In the genomic region with DNA sequence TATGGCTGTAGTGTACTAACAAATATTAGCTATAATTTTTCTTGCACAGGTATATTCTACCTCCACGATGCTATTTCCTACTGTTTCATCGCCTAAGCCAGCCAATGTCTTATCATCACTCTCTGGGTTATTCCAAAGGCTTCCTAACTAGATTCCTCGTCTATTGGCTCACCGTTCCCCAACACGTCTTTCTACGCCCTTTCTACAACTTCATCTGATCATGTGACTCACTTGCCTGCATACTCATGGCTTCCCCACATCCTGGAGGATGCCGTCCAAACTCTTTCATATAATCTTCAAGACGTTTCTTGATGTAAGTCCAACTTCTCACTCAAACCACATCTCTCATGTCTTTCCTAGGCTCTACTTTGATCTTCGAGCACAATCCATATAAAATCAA, we compare ENCODE assay signal across 27 cellular contexts.
DNase-seq lines count a peak whose midpoint lies in the region; ATAC-seq, FAIRE-seq and TF ChIP-seq lines count a peak whose summit lies in the region.
"Had no signal": no experiment of that assay in that cellular context is flagged by ENCODE, and none has a peak within 500 bp of the region (broad histone marks: within the 10 kb centered on the region; RNA-seq: fewer than 3 reads in every experiment).

No MANE protein-coding gene starts in this region.

- H3K36me3 Mint-ChIP-seq in Calu3 (ENCODE audit: insufficient read depth, unreplicated experiment): no peaks in the 10 kb centered on the region
- H3K36me3 Mint-ChIP-seq: memory B cell had no signal

- CTCF ChIA-PET in Calu3 (lab: Charles Lee): interaction anchor here (0.9 kb wide), 1 partner anchor 10 kb away, joined by 3 read pairs; no protein-coding TSS in a partner anchor

- no peaks in the 10 kb centered on the region for H3K9me3 Mint-ChIP-seq in Calu3 (ENCODE audit: low read depth, unreplicated experiment)
- H3K9me3 Mint-ChIP-seq: GM23338 had no signal

- no peak overlapping the region for H3K27ac Mint-ChIP-seq in Calu3 (ENCODE audit: unreplicated experiment)
- H3K27ac Mint-ChIP-seq: GM23338, memory B cell had no signal

- peak overlapping the region; percentile 99 for H3K27ac ChIP-seq in ACC112 (ENCODE audit: low read depth, low read length)
- H3K27ac ChIP-seq in aorta (ENCODE audit: low read depth in 1 of 2, low read length in 2 of 2): no peak overlapping the region
- H3K27ac ChIP-seq: psoas muscle, SK-N-MC, stomach, VCaP had no signal

- H3K4me3 ChIP-seq in ACC112 (ENCODE audit: low read depth, low read length) (no peak overlapping the region), astrocyte of the spinal cord (ENCODE audit: low read depth, low read length) (no peak overlapping the region), fibroblast of the aortic adventitia (ENCODE audit: low read depth, low read length) (no peak overlapping the region), aorta (ENCODE audit: low read length in 2 of 2) (no peak overlapping the region)
- H3K4me3 ChIP-seq: GM23338, psoas muscle, SK-N-MC, stomach, upper lobe of left lung had no signal

- H2AFZ ChIP-seq in ACC112 (ENCODE audit: low read length, unreplicated experiment): peak overlapping the region; percentile 34
- H2AFZ ChIP-seq: GM23338 had no signal

- no peaks in the 10 kb centered on the region for H3K27me3 ChIP-seq in ACC112 (ENCODE audit: insufficient read depth, low read length)
- H3K27me3 ChIP-seq in aorta (ENCODE audit: control insufficient read depth in 1 of 2, insufficient read depth in 2 of 2, low read length in 1 of 2): no peaks in the 10 kb centered on the region
- H3K27me3 ChIP-seq: stomach, upper lobe of left lung had no signal

- intact Hi-C loops in aorta (cut with DNase I): no loop called here
- intact Hi-C loops in Calu3 (cut with micrococcal nuclease; ENCODE audit: unreplicated experiment): no loop called here

- no peaks in the 10 kb centered on the region for H3K79me2 ChIP-seq in ACC112 (ENCODE audit: control insufficient read depth, insufficient read depth, low read length, unreplicated experiment)

- no peak for ATAC-seq in aorta (ENCODE audit: low FRiP score)
- ATAC-seq: activated T-cell treated with anti-CD3 and anti-CD28 coated beads, Interleukin-2, amount 50 U/mL, for 4 hours; psoas muscle had no signal

- WGBS in aorta, 2 donors: 88 to 91% methylated on average over 9 of the region's 9 CpGs

- H3K36me3 ChIP-seq in ACC112 (ENCODE audit: insufficient read depth, low read length): no peaks in the 10 kb centered on the region
- H3K36me3 ChIP-seq in aorta (ENCODE audit: control insufficient read depth in 1 of 2, insufficient read depth in 2 of 2, low read length in 1 of 2): no peaks in the 10 kb centered on the region
- H3K36me3 ChIP-seq: stomach, upper lobe of left lung had no signal

- TF ChIP-seq CTCF in astrocyte of the spinal cord (IDR thresholded peaks at IDR 0.05; ENCODE audit: low read depth, low read length): no peak
- no peak for TF ChIP-seq CTCF in fibroblast of the aortic adventitia (IDR thresholded peaks at IDR 0.05; ENCODE audit: insufficient read depth, low read length)
- no peak for TF ChIP-seq CTCF in Calu3 (IDR thresholded peaks at IDR 0.05; ENCODE audit: unreplicated experiment)

- no peak for FAIRE-seq in HTR-8/SVneo (lab: Jason Lieb, UNC)
- FAIRE-seq: frontal cortex, GM18507 had no signal

- DNase-seq in HCEC 1CT (peak; percentile 26), astrocyte of the spinal cord (ENCODE audit: low read depth, low spot score) (peak; percentile 33), fibroblast of the aortic adventitia (ENCODE audit: low read depth) (peak; percentile 52), HTR-8/SVneo (ENCODE audit: insufficient read length, low spot score) (no peak), aorta (no peak), Calu3 (no peak), NCI-H82 treated with DMSO at 0.1 percent for 48 hours (lab: John Stamatoyannopoulos, UW; ENCODE audit: unreplicated experiment) (no peak)
- DNase-seq: ACHN; activated CD4-positive, alpha-beta T cell treated with anti-CD3 and anti-CD28 coated beads for 48 hours; activated T-cell treated with anti-CD3 and anti-CD28 coated beads, Interleukin-2, amount 50 U/mL, for 4 hours; dermis blood vessel endothelial cell; GF-D8; NCI-H1048; NCI-H187; NCI-H2227 treated with DMSO at 0.1 percent for 48 hours; psoas muscle; stomach; T-helper 2 cell; upper lobe of left lung had no signal

- H3K4me3 Mint-ChIP-seq in Calu3 (ENCODE audit: low read depth, unreplicated experiment): no peak overlapping the region
- H3K4me3 Mint-ChIP-seq: activated T-cell treated with anti-CD3 and anti-CD28 coated beads, Interleukin-2, amount 50 U/mL, for 4 hours; central memory CD8-positive, alpha-beta T cell; GM23338; memory B cell had no signal

- no peaks in the 10 kb centered on the region for H3K9me3 ChIP-seq in aorta (ENCODE audit: control insufficient read depth, low read length)
- H3K9me3 ChIP-seq: psoas muscle, stomach, upper lobe of left lung had no signal

- H3K27me3 Mint-ChIP-seq in Calu3 (ENCODE audit: unreplicated experiment): no peaks in the 10 kb centered on the region
- H3K27me3 Mint-ChIP-seq: central memory CD8-positive, alpha-beta T cell; memory B cell had no signal

- in situ Hi-C loops in astrocyte of the spinal cord (cut with HindIII; ENCODE audit: low sequenced_read_pairs): no loop called here

- H3K4me1 ChIP-seq in ACC112 (ENCODE audit: control insufficient read depth, insufficient read depth, low read length, unreplicated experiment): peaks cover 31% of the 10 kb centered on the region
- H3K4me1 ChIP-seq in aorta (ENCODE audit: control insufficient read depth in 1 of 2, insufficient read depth in 2 of 2, low read length in 2 of 2): no peaks in the 10 kb centered on the region
- H3K4me1 ChIP-seq: psoas muscle, stomach had no signal

- no peaks in the 10 kb centered on the region for H3K4me1 Mint-ChIP-seq in Calu3 (ENCODE audit: low read depth, unreplicated experiment)
- H3K4me1 Mint-ChIP-seq: central memory CD8-positive, alpha-beta T cell; memory B cell had no signal

- no TSS peak for BruUV-seq in Calu3 (replicated peaks; lab: Mats Ljungman, UMichigan)

Comparison
In these comparisons a context has a peak if more than half of its experiments do, and no peak if none do; other contexts are left out.
1. DNase-seq: peak in HCEC 1CT (single experiment), astrocyte of the spinal cord (single experiment) and fibroblast of the aortic adventitia (single experiment); none in HTR-8/SVneo (single experiment), aorta (0 of 2), Calu3 (single experiment) and NCI-H82 treated with DMSO at 0.1 percent for 48 hours (single experiment).